ENCODE assay signal across 24 cellular contexts in the genomic region with DNA sequence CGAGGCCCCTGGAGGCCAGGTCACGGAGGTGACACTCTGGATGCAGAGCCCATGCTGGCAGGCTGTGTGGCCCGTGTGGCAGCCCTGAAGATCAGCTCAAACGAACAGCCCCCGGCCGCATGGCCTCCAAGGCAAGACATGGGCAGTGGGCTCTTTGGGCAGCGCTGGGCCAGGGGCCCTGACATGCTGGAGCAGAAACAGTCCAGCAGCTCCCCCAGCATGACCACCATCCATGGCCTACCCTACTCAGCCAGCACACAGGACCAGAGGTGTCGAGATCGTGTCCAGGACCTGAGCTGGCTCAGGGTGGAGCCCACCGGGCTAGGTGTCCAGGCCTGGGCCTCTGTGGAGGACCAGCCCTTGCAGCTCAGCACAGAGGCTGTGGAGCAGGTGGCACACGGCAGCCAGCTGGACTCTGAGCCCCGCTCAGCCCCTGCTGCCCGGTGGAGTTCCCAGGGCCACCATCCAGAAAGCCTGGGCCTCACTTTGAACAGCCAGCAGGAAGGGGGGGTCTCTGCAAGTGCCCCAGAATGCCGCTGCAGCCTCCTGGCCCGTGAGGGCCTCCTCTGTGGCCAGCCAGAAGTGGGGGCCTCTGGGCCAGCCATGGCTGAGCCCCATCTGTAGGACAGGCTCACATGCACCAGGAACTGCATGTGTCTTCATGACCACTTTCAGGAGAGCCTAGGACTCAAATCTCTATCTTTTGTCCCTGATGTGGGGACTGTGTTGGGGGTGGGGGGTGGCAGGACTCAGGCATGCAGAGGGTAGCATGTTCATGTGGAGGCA. TPM values are rescaled to one million over a fixed set of nuclear protein-coding genes. Genes with fewer than 3 reads are reported as not detected.
"Had no signal": no experiment of that assay in that cellular context is flagged by ENCODE, and none has a peak within 500 bp of the region (broad histone marks: within the 10 kb centered on the region; RNA-seq: fewer than 3 reads in every experiment).

No MANE protein-coding gene starts in this region.

- DNase-seq: IMR-90, Karpas-422, KG1, MG63, NCI-H1092, NCI-H1105 treated with DMSO at 0.1 percent for 48 hours, NCI-H1417 treated with DMSO at 0.1 percent for 48 hours, NCI-H146, NCI-H1694 treated with DMSO at 0.1 percent for 48 hours, NCI-H1930, NCI-H2081 treated with DMSO at 0.1 percent for 48 hours, NCI-H2171, NCI-H226, NCI-H446, NCI-H510A, NCI-H524 treated with DMSO at 0.1 percent for 48 hours, NCI-H69, NCI-H774, RPMI8226, SHP77, SK-N-SH had no signal

- ATAC-seq: HepG2 had no signal

RNA-seq across cellular contexts. Expression of a gene that starts 8.9 kb away (rescaled TPM):
- total RNA-seq: HepG2, HT1080, IMR-90, SK-MEL-5 had no signal

RNA-seq across cellular contexts. Expression of a gene that starts 35.4 kb away (rescaled TPM):
- total RNA-seq: HepG2, HT1080, IMR-90, SK-MEL-5 had no signal
